8 cellular contexts compared by ENCODE assay signal in the genomic region with DNA sequence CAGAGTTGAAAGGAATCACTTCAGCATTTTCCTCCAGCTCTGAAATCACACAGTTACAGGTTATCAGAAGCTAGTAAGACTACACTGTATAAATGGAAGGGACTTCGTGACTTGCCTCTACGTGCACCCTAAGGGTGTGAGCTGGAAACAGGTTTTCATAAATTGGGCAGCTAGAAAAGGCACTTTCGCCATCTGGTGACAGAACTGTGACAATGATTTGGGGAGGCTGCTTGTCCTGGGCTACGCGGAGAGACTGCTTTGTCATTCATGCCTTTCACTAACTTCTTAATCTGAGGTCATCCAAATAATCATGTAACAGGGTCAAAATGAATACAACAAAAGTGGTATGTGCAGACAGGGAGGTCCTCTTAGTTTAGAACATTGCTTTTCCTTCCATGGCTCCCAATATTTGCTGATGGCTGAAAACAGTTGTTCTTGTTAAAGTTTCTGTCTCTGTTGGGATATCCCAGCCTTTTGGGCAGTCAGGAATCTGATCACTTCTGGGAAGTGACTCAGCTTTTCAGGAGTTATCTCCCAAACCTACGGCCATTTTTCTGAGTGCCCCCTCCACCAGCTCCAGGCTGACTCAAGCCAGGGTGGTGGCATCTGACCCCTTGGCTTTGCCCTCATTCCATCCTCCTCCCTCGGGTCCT. TPM values are rescaled to one million over a fixed set of nuclear protein-coding genes. Genes with fewer than 3 reads are reported as not detected.
A peak's percentile ranks its signal among the peaks of the same experiment; 100 is the strongest.
DNase-seq lines count a peak whose midpoint lies in the region; ATAC-seq, FAIRE-seq and TF ChIP-seq lines count a peak whose summit lies in the region.

No MANE protein-coding gene starts in this region.

- H3K4me2 ChIP-seq in GM12878 (ENCODE audit: control insufficient read depth, insufficient read depth) (no peak overlapping the region), neural cell (ENCODE audit: low read length) (no peak overlapping the region)

- POLR2A ChIA-PET in GM12878 (lab: Charles Lee) = no interaction called here

- no peaks in the 10 kb centered on the region; a peak in 1 of 4 replicates for H3K27me3 ChIP-seq in GM12878 (replicated peaks in 1 of 2; ENCODE audit: control insufficient read depth in 2 of 2, insufficient read depth in 2 of 2, low read length in 1 of 2)
- no peaks in the 10 kb centered on the region for H3K27me3 ChIP-seq in neural cell (ENCODE audit: insufficient read depth, low read depth, low read length)
- H3K27me3 ChIP-seq in small intestine (ENCODE audit: control insufficient read depth in 2 of 2, insufficient read depth in 2 of 2, low read length in 2 of 2) = no peaks in the 10 kb centered on the region

- H3K4me3 ChIP-seq in GM12878 (no peak overlapping the region), neural cell (ENCODE audit: low read length) (no peak overlapping the region), small intestine (ENCODE audit: low read depth in 1 of 2, low read length in 2 of 2) (no peak overlapping the region)

- peak; percentile 91 for TF ChIP-seq RAD21 in GM12878 (IDR thresholded peaks at IDR 0.05; ENCODE audit: insufficient read depth, low read depth, low read length)
- TF ChIP-seq RAD21 in neural cell (conservative IDR thresholded peaks at IDR 0.05) = peak; percentile 77

- no peaks in the 10 kb centered on the region for H3K36me3 ChIP-seq in GM12878 (ENCODE audit: control insufficient read depth in 2 of 2, insufficient read depth in 2 of 2, low read length in 1 of 2)
- no peaks in the 10 kb centered on the region for H3K36me3 ChIP-seq in neural cell (ENCODE audit: insufficient read depth, low read length)
- H3K36me3 ChIP-seq in small intestine (ENCODE audit: control insufficient read depth in 2 of 2, insufficient read depth in 2 of 2, low read length in 2 of 2) = no peaks in the 10 kb centered on the region

- TF ChIP-seq EP300 in GM12878 (IDR thresholded peaks at IDR 0.05; ENCODE audit: borderline replicate concordance in 1 of 2, control insufficient read depth in 1 of 2, low read depth in 2 of 2, low read length in 2 of 2) (no peak), neural cell (conservative IDR thresholded peaks at IDR 0.05; ENCODE audit: poor library complexity, severe bottlenecking) (no peak)

- H3K9ac ChIP-seq in GM12878 (ENCODE audit: control insufficient read depth, insufficient read depth, low read length) = no peak overlapping the region
- no peak overlapping the region for H3K9ac ChIP-seq in neural cell (ENCODE audit: low read length)

- H2AFZ ChIP-seq in GM12878 (ENCODE audit: control insufficient read depth, low read depth, low read length) = no peak overlapping the region
- H2AFZ ChIP-seq in neural cell (ENCODE audit: low read depth, low read length) = no peak overlapping the region

- SMC1A ChIA-PET in GM12878 (lab: Charles Lee; ENCODE audit: uncharacterized antibody, unreplicated experiment) = interaction anchor here (0.8 to 1.3 kb wide), 5 partner anchors 20 to 1492 kb away, joined by 3 to 5 read pairs (median 3); no protein-coding TSS in a partner anchor

- in situ Hi-C loops in GM12878 (cut with MboI) = loop anchor here (25.0 kb wide), 1 partner anchor 304 kb away; no protein-coding TSS in a partner anchor

- RAD21 ChIA-PET in GM12878 (lab: Charles Lee; ENCODE audit: unreplicated experiment) = interaction anchor here (0.7 to 2.2 kb wide), 7 partner anchors 37 to 790 kb away, joined by 3 to 8 read pairs (median 3); no protein-coding TSS in a partner anchor

- H3F3A ChIP-seq in neural cell (ENCODE audit: insufficient read depth, low read length, poor library complexity, severe bottlenecking) = peaks cover 6% of the 10 kb centered on the region

- H3K9me3 ChIP-seq in GM12878 (replicated peaks; ENCODE audit: control insufficient read depth, insufficient read depth, low read length) (no peaks in the 10 kb centered on the region), neural cell (ENCODE audit: low read length) (no peaks in the 10 kb centered on the region), small intestine (ENCODE audit: control insufficient read depth, low read depth) (no peaks in the 10 kb centered on the region)

- BruUV-seq in GM12878 (replicated peaks; lab: Mats Ljungman, UMichigan) = no TSS peak

- no peaks in the 10 kb centered on the region for H3K4me1 ChIP-seq in GM12878 (ENCODE audit: control insufficient read depth, insufficient read depth, low read length)
- H3K4me1 ChIP-seq in small intestine (ENCODE audit: control insufficient read depth in 2 of 2, insufficient read depth in 1 of 2, low read depth in 1 of 2, low read length in 1 of 2) = no peaks in the 10 kb centered on the region

- ATAC-seq in GM21390 (IDR thresholded peaks at IDR 0.05; ENCODE audit: unreplicated experiment) (peak; percentile 93), GM12878 (peak; percentile 95)

- no peaks in the 10 kb centered on the region for H3K9me2 ChIP-seq in neural cell (ENCODE audit: insufficient read depth, low read length)

- TF ChIP-seq POLR2A in GM12878 (IDR thresholded peaks at IDR 0.05; ENCODE audit: low read depth, low read length) = no peak

- FAIRE-seq in GM12878 (lab: Jason Lieb, UNC) = peak; percentile 88
- no peak for FAIRE-seq in small intestine (lab: Jason Lieb, UNC)

- H4K20me1 ChIP-seq in GM12878 (ENCODE audit: control insufficient read depth, insufficient read depth) (no peaks in the 10 kb centered on the region), neural cell (ENCODE audit: insufficient read depth) (no peaks in the 10 kb centered on the region)

- 5% methylated on average over 7 of the region's 7 CpGs for WGBS in GM12878 (ENCODE audit: insufficient coverage, insufficient replicate concordance, low lambda C conversion rate, missing lambda C conversion rate)
- 22 to 28% (median 22%) methylated on average over 7 of the region's 7 CpGs for WGBS in small intestine, 3 donors

- intact Hi-C loops in GM12878 (cut with micrococcal nuclease; ENCODE audit: unreplicated experiment) = loop anchor here (1.0 to 5.0 kb wide), 2 partner anchors 304 to 789 kb away; no protein-coding TSS in a partner anchor

- H3K27ac ChIP-seq in GM12878 (ENCODE audit: control insufficient read depth, insufficient read depth) (no peak overlapping the region), neural cell (ENCODE audit: low read length) (no peak overlapping the region), small intestine (ENCODE audit: low read depth in 1 of 2, low read length in 1 of 2) (no peak overlapping the region)

- CTCF ChIA-PET in GM12878 (lab: Yijun Ruan, JAX) = interaction anchor here (0.5 to 1.6 kb wide), 16 partner anchors 14 to 1846 kb away, joined by 3 to 6 read pairs (median 3); no protein-coding TSS in a partner anchor

- DNase-seq in HPDE6-E6E7 (ENCODE audit: extremely low spot score) = peak; percentile 14
- no peak for DNase-seq in GM12878 (ENCODE audit: low read depth, low spot score)
- no peak for DNase-seq in stimulated activated CD4-positive, alpha-beta T cell treated with anti-CD3 and anti-CD28 coated beads, Interleukin-4, amount 100 ng/mL, for 1 hour
- no peak for DNase-seq in globus pallidus (ENCODE audit: low spot score)
- DNase-seq in small intestine = no peak

- no peaks in the 10 kb centered on the region for H3K79me2 ChIP-seq in GM12878 (ENCODE audit: control insufficient read depth, insufficient read depth, low read length)
- H3K79me2 ChIP-seq in neural cell (replicated peaks; ENCODE audit: insufficient read depth, low read length) = no peaks in the 10 kb centered on the region

- peak; percentile 70 for TF ChIP-seq CTCF in GM12873 (IDR thresholded peaks at IDR 0.05; ENCODE audit: insufficient read depth, low read depth, low read length, missing control alignments)
- peak; percentile 62 to 85 (median 70) for TF ChIP-seq CTCF in GM12878 (IDR thresholded peaks at IDR 0.05 in 2 of 3, conservative IDR thresholded peaks at IDR 0.05 in 1 of 3; ENCODE audit: control insufficient read depth in 2 of 3, extremely low read depth in 1 of 3, insufficient read depth in 1 of 3, low read depth in 3 of 3, low read length in 3 of 3)
- TF ChIP-seq CTCF in neural cell (IDR thresholded peaks at IDR 0.05; ENCODE audit: poor library complexity, severe bottlenecking) = peak; percentile 70

TF ChIP-seq in GM12878, 131 proteins besides CTCF, POLR2A, EP300 and RAD21 (continues in another document):
- no peak for TF ChIP-seq ZNF207 (IDR thresholded peaks at IDR 0.05; ENCODE audit: borderline replicate concordance)
- no peak for TF ChIP-seq SP1 (IDR thresholded peaks at IDR 0.05; ENCODE audit: low read depth, low read length)
- TF ChIP-seq HDAC2 (IDR thresholded peaks at IDR 0.05) = no peak
- no peak for TF ChIP-seq RELA (IDR thresholded peaks at IDR 0.05; ENCODE audit: borderline replicate concordance, partially characterized antibody)
- TF ChIP-seq YY1 (IDR thresholded peaks at IDR 0.05; ENCODE audit: low read depth, low read length) = peak; percentile 51

TF ChIP-seq in neural cell, 6 proteins besides CTCF, POLR2A, EP300 and RAD21:
- TF ChIP-seq EZH2 (IDR thresholded peaks at IDR 0.05; ENCODE audit: borderline replicate concordance, insufficient read depth, low read length, poor library complexity, severe bottlenecking) (no peak), SMC3 (conservative IDR thresholded peaks at IDR 0.05; ENCODE audit: poor library complexity) (peak; percentile 81)

RNA-seq across cellular contexts. Expression of a gene that starts 17.8 kb away (rescaled TPM):
- not detected in 2 replicates for total RNA-seq in GM12878 (2013; cell fraction: nucleolus; rRNA removed)
- 0.06 TPM in 1 of 2 replicates, not detected in the other for total RNA-seq in GM12878 (2014; rRNA removed)
- total RNA-seq in GM12878 (2014; rRNA removed; fragmentation: Illumina TruSeq; extraction: Trizol) = not detected in 2 replicates
- total RNA-seq in GM12878 (2021) = not detected in 2 replicates
- not detected for polyA plus RNA-seq in GM12878 (2011; ENCODE audit: low read depth)
- polyA plus RNA-seq in GM12878 (2011; rRNA removed) = under 0.01 and 0.01 TPM in 2 replicates
- polyA plus RNA-seq in GM12878 (2011; cell fraction: cytosol; rRNA removed) = under 0.01 TPM in 2 replicates
- polyA plus RNA-seq in GM12878 (2011; cell fraction: nucleus; rRNA removed) = 0.01 TPM in 1 of 2 replicates, not detected in the other
- polyA plus RNA-seq in GM12878 (2012) = 0.01 TPM in 1 of 2 replicates, not detected in the other
- not detected in 2 replicates for polyA plus RNA-seq in GM12878 (2014; fragmentation: Illumina TruSeq; extraction: Trizol)
- polyA plus RNA-seq in GM12878 (2014; fragmentation: Nextera tagmentation; extraction: Ambion mirVana) = not detected
- 0.03 TPM in 1 of 2 replicates, not detected in the other for polyA plus RNA-seq in GM12878 (2014; rRNA removed)
- not detected for polyA plus RNA-seq in GM12878 (2016; fragmentation: Nextera tagmentation; extraction: Ambion mirVana)
- polyA minus RNA-seq in GM12878 (2011; rRNA and poly(A)+ RNA removed) = not detected in 2 replicates
- not detected in 2 replicates for polyA minus RNA-seq in GM12878 (2011; cell fraction: cytosol; rRNA and poly(A)+ RNA removed)
- polyA minus RNA-seq in GM12878 (2011; cell fraction: nucleus; rRNA and poly(A)+ RNA removed) = not detected in 2 replicates
- polyA plus RNA-seq in neural cell = 4.6 TPM in 2 replicates
- polyA minus RNA-seq in neural cell = 6.6 and 7.8 TPM in 2 replicates
- polyA plus RNA-seq in small intestine = under 1 TPM in 1 of 3 donors, not detected in 2; 0.10 TPM
